In genomic region chr9:224540-225520, GRCh38 we compare ENCODE assay signal across 11 cellular contexts. TPM values are rescaled to one million over a fixed set of nuclear protein-coding genes. Genes with fewer than 3 reads are reported as not detected.
DNase-seq lines count a peak whose midpoint lies in the region; ATAC-seq, FAIRE-seq and TF ChIP-seq lines count a peak whose summit lies in the region.
"Had no signal": no experiment of that assay in that cellular context is flagged by ENCODE, and none has a peak within 500 bp of the region (broad histone marks: within the 10 kb centered on the region; RNA-seq: fewer than 3 reads in every experiment).

No MANE protein-coding gene starts in this region.

- peak overlapping the region; percentile 16 to 32 for H3K4me3 Mint-ChIP-seq in CD14-positive monocyte
- no peak overlapping the region for H3K4me3 Mint-ChIP-seq in activated CD4-positive, alpha-beta memory T cell treated with anti-CD3 and anti-CD28 coated beads for 36 hours

- FAIRE-seq in GM19239 (lab: Jason Lieb, UNC) = peak; percentile 86

- WGBS in heart right ventricle, 2 donors = 64% methylated on average over 5 of the region's 5 CpGs

- H3K4me1 Mint-ChIP-seq in CD14-positive monocyte = peaks cover 39% of the 10 kb centered on the region
- peaks cover 30% of the 10 kb centered on the region for H3K4me1 Mint-ChIP-seq in activated CD4-positive, alpha-beta memory T cell treated with anti-CD3 and anti-CD28 coated beads for 36 hours (ENCODE audit: low read depth)

- H3K9me3 Mint-ChIP-seq in CD14-positive monocyte = peaks cover 0 to 2% (median 0%) of the 10 kb centered on the region in 7 donors
- H3K9me3 Mint-ChIP-seq in activated CD4-positive, alpha-beta memory T cell treated with anti-CD3 and anti-CD28 coated beads for 36 hours = peaks cover 2% of the 10 kb centered on the region

- no peak for TF ChIP-seq CTCF in CD14-positive monocyte (IDR thresholded peaks at IDR 0.05)
- TF ChIP-seq CTCF in coronary artery (IDR thresholded peaks at IDR 0.05) = no peak
- no peak for TF ChIP-seq CTCF in heart right ventricle (IDR thresholded peaks at IDR 0.05)

- H3K27ac ChIP-seq in coronary artery (no peak overlapping the region), heart right ventricle (peak overlapping the region in 1 of 10 donors; percentile 12)
- H3K27ac ChIP-seq: uterus had no signal

- DNase-seq in CD14-positive monocyte (ENCODE audit: low spot score) = no peak
- no peak for DNase-seq in GM19239 (ENCODE audit: insufficient read length, low spot score)
- DNase-seq in activated CD4-positive, alpha-beta memory T cell treated with anti-CD3 and anti-CD28 coated beads for 36 hours = peak; percentile 19
- DNase-seq in left colon = no peak
- no peak for DNase-seq in coronary artery (ENCODE audit: low spot score)
- no peak for DNase-seq in posterior vena cava (ENCODE audit: low spot score)
- no peak for DNase-seq in heart right ventricle
- DNase-seq: activated naive CD4-positive, alpha-beta T cell; occipital lobe; uterus had no signal

- peaks cover 13 to 21% of the 10 kb centered on the region in 2 donors for H3K36me3 Mint-ChIP-seq in CD14-positive monocyte
- H3K36me3 Mint-ChIP-seq in activated CD4-positive, alpha-beta memory T cell treated with anti-CD3 and anti-CD28 coated beads for 36 hours = peaks cover 5% of the 10 kb centered on the region

- POLR2A ChIA-PET in activated CD4-positive, alpha-beta memory T cell treated with anti-CD3 and anti-CD28 coated beads for 36 hours (lab: Charles Lee) = interaction anchor here (3.5 kb wide), 1 partner anchor 10 kb away, joined by 12 read pairs; the partner anchor contains the start of gene DOCK8

- peaks cover 0 to 73% (median 0%) of the 10 kb centered on the region in 9 donors for H3K4me1 ChIP-seq in heart right ventricle
- H3K4me1 ChIP-seq: uterus had no signal

- H3K9me3 ChIP-seq in heart right ventricle = peaks cover 0 to 11% (median 0%) of the 10 kb centered on the region in 11 donors
- H3K9me3 ChIP-seq: uterus had no signal

- peak overlapping the region in 3 of 7 donors; percentile 80 to 87 (median 86) for H3K27ac Mint-ChIP-seq in CD14-positive monocyte
- H3K27ac Mint-ChIP-seq in activated CD4-positive, alpha-beta memory T cell treated with anti-CD3 and anti-CD28 coated beads for 36 hours = no peak overlapping the region

- CTCF ChIA-PET in activated CD4-positive, alpha-beta memory T cell treated with anti-CD3 and anti-CD28 coated beads for 36 hours (lab: Charles Lee) = interaction anchor here (2.2 kb wide), 1 partner anchor 10 kb away, joined by 9 read pairs; the partner anchor contains the start of gene DOCK8

- H3K27me3 Mint-ChIP-seq in CD14-positive monocyte (ENCODE audit: low read depth in 3 of 3) = no peaks in the 10 kb centered on the region
- H3K27me3 Mint-ChIP-seq in activated CD4-positive, alpha-beta memory T cell treated with anti-CD3 and anti-CD28 coated beads for 36 hours = no peaks in the 10 kb centered on the region

- intact Hi-C loops in CD14-positive monocyte (cut with micrococcal nuclease) = no loop called here
- intact Hi-C loops in activated CD4-positive, alpha-beta memory T cell treated with anti-CD3 and anti-CD28 coated beads for 36 hours (cut with micrococcal nuclease) = no loop called here
- intact Hi-C loops in left colon (cut with DNase I, micrococcal nuclease) = no loop called here
- intact Hi-C loops in posterior vena cava (cut with DNase I) = no loop called here
- intact Hi-C loops in heart right ventricle (cut with DNase I) = loop anchor here in 1 of 10 donors (10.0 kb wide), 1 partner anchor 70 kb away; no protein-coding TSS in a partner anchor

- ATAC-seq in left colon (peak; percentile 83), GM21825 (IDR thresholded peaks at IDR 0.05; ENCODE audit: unreplicated experiment) (no peak), heart right ventricle (no peak)

- peaks cover 0 to 12% (median 0%) of the 10 kb centered on the region in 7 donors for H3K27me3 ChIP-seq in heart right ventricle

- no peaks in the 10 kb centered on the region for H3K36me3 ChIP-seq in heart right ventricle
- H3K36me3 ChIP-seq: uterus had no signal

- no peak overlapping the region for H3K4me3 ChIP-seq in coronary artery
- H3K4me3 ChIP-seq in heart right ventricle = no peak overlapping the region
- H3K4me3 ChIP-seq: uterus had no signal

RNA-seq across cellular contexts. Expression of gene DOCK8, which starts 10.2 kb away (rescaled TPM):
- polyA plus RNA-seq in CD14-positive monocyte = 10 to 100 TPM; 46.8 to 95.4 TPM
- 100 to 1,000 TPM; 140 to 141 TPM for total RNA-seq in activated CD4-positive, alpha-beta memory T cell treated with anti-CD3 and anti-CD28 coated beads for 36 hours
- total RNA-seq in left colon = 10 to 100 TPM; 10.3 to 18.8 TPM
- 10 to 100 TPM; 17.9 to 20.6 TPM for total RNA-seq in posterior vena cava
- total RNA-seq in heart right ventricle = 10 to 100 TPM in 1 of 10 donors, 1 to 10 TPM in 9; 1.6 to 24.3 (median 2.8) TPM
- polyA plus RNA-seq in heart right ventricle = 1 to 10 TPM in 1 of 2 donors, under 1 TPM in 1; 0.83 to 2.2 TPM

RNA-seq across cellular contexts. Expression of gene ZNG1A, which starts 46.0 kb away (rescaled TPM):
- polyA plus RNA-seq in CD14-positive monocyte (10 to 100 TPM; 53.1 to 70.5 TPM), heart right ventricle (10 to 100 TPM; 14.2 to 43.4 TPM)
- 10 to 100 TPM; 36.8 to 42.1 TPM for total RNA-seq in activated CD4-positive, alpha-beta memory T cell treated with anti-CD3 and anti-CD28 coated beads for 36 hours
- total RNA-seq in left colon (10 to 100 TPM; 29.5 to 31.4 TPM), posterior vena cava (10 to 100 TPM; 26.7 to 35.7 TPM), heart right ventricle (10 to 100 TPM; 17.7 to 30.4 (median 19.9) TPM)

Comparison
In these comparisons a context has a peak if more than half of its experiments do, and no peak if none do; other contexts are left out.
1. RNA of gene DOCK8, which starts 10.2 kb away (total RNA-seq): 140 to 141 TPM in activated CD4-positive, alpha-beta memory T cell treated with anti-CD3 and anti-CD28 coated beads for 36 hours; 17.9 to 20.6 TPM in posterior vena cava, 10.3 to 18.8 TPM in left colon and 1.6 to 24.3 TPM in heart right ventricle; every median in the first group is over 4 times any median in the second.